In the genomic region with DNA sequence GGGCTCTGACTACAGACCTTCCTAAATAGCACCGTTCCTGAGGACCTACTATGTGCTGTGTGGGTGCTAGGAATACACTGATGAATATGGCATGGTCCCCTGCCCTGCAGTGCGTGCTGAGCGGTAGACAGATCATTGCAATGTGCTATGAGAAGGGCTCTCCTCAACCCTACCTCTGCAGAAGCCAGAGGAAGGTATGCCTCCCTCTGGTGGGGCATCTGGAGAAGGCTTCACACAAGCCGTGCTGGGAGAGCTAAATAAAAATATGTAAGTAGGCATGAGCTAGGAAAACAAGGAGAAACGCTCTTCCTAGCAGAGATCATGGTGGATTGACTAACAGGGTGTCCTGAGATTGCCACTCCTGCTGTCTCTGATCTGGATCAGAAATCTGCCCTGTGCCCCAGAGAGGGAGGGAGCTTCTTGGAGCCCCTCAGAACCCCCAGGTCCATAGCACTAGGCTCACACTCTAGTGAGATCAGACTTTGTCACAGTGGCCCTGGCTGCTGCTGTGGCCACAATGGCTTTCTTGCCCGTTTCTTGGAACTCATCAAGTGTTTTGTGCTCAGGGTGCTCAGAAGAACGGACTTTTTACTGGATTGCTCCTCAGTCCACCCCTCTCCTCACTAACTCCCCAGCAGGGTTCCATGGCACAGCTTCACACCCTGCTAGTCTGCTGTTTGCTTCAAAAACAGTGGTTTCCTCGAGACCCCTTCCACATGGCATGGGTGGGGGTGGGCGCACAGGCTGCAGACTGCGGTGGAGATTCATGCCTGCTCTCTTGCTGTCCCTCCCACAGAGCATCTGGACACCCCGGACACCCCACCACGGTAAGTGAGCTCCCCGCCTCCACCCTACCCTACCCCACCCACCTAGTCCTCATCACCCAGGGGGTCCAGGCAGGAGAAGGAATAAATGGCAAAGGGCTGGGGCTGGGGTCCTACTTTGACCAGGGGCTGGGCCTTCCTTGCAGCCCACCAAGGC, we compare ENCODE assay signal across 9 cellular contexts. TPM values are rescaled to one million over a fixed set of nuclear protein-coding genes. Genes with fewer than 3 reads are reported as not detected.
DNase-seq lines count a peak whose midpoint lies in the region; ATAC-seq and TF ChIP-seq lines count a peak whose summit lies in the region.
"Had no signal": no experiment of that assay in that cellular context is flagged by ENCODE, and none has a peak within 500 bp of the region (broad histone marks: within the 10 kb centered on the region; RNA-seq: fewer than 3 reads in every experiment).

No MANE protein-coding gene starts in this region.

- CTCF ChIA-PET in activated CD8-positive, alpha-beta T cell treated with anti-CD3 and anti-CD28 coated beads for 36 hours (lab: Charles Lee): interaction anchor here (0.6 to 2.7 kb wide), 19 partner anchors 9 to 234 kb away, joined by 3 to 10 read pairs (median 4); no protein-coding TSS in a partner anchor

- H3K36me3 Mint-ChIP-seq in activated CD8-positive, alpha-beta T cell treated with anti-CD3 and anti-CD28 coated beads for 36 hours (ENCODE audit: low read depth): no peaks in the 10 kb centered on the region

- 58% methylated on average over 13 of the region's 13 CpGs for WGBS in right cardiac atrium

- H3K27ac ChIP-seq in right cardiac atrium (ENCODE audit: low read length): no peak overlapping the region
- H3K27ac ChIP-seq: gastrocnemius medialis had no signal

- no peak overlapping the region for H3K4me3 ChIP-seq in right cardiac atrium (ENCODE audit: low read length)

- H3K4me1 ChIP-seq in right cardiac atrium (ENCODE audit: control insufficient read depth, insufficient read depth, low read length): peaks cover 2% of the 10 kb centered on the region

- ATAC-seq in activated CD8-positive, alpha-beta T cell treated with anti-CD3 and anti-CD28 coated beads for 36 hours: peak; percentile 72
- peak; percentile 58 to 71 for ATAC-seq in right cardiac atrium
- ATAC-seq in stimulated activated naive CD8-positive, alpha-beta T cell treated with anti-CD3 and anti-CD28 coated beads, Interleukin-15, Interleukin-2, amounts not matched to agents 100 U/mL and 50 U/mL, for 24 hours: peak; percentile 40
- no peak for ATAC-seq in GM19328 (IDR thresholded peaks at IDR 0.05; ENCODE audit: unreplicated experiment)

- H3K4me3 Mint-ChIP-seq in activated CD8-positive, alpha-beta T cell treated with anti-CD3 and anti-CD28 coated beads for 36 hours: no peak overlapping the region

- POLR2A ChIA-PET in activated CD8-positive, alpha-beta T cell treated with anti-CD3 and anti-CD28 coated beads for 36 hours (lab: Charles Lee): interaction anchor here (1.1 kb wide), 1 partner anchor 174 kb away, joined by 3 read pairs; no protein-coding TSS in a partner anchor

- H3K9me3 Mint-ChIP-seq in activated CD8-positive, alpha-beta T cell treated with anti-CD3 and anti-CD28 coated beads for 36 hours: no peaks in the 10 kb centered on the region

- intact Hi-C loops in activated CD8-positive, alpha-beta T cell treated with anti-CD3 and anti-CD28 coated beads for 36 hours (cut with micrococcal nuclease): no loop called here
- intact Hi-C loops in right cardiac atrium (cut with DNase I): loop anchor here in 3 of 4 donors (5.0 to 10.0 kb wide), 3 partner anchors 115 to 125 kb away; a partner anchor contains a TSS

- peaks cover 7% of the 10 kb centered on the region for H3K4me1 Mint-ChIP-seq in activated CD8-positive, alpha-beta T cell treated with anti-CD3 and anti-CD28 coated beads for 36 hours (ENCODE audit: low read depth)

- DNase-seq in AG08396 (ENCODE audit: low spot score) (peak; percentile 71), GM10266 (ENCODE audit: extremely low spot score) (no peak), NAMALWA (ENCODE audit: low spot score) (peak; percentile 45), right cardiac atrium (no peak)
- DNase-seq in activated CD8-positive, alpha-beta T cell treated with anti-CD3 and anti-CD28 coated beads for 36 hours: peak; percentile 48
- DNase-seq in stimulated activated naive CD8-positive, alpha-beta T cell treated with anti-CD3 and anti-CD28 coated beads, Interleukin-15, Interleukin-2, amounts not matched to agents 100 U/mL and 50 U/mL, for 24 hours: peak; percentile 24
- no peak for DNase-seq in stimulated activated CD4-positive, alpha-beta T cell treated with anti-CD3 and anti-CD28 coated beads, Interleukin-4, amount 100 ng/mL, for 4 hours
- DNase-seq: gastrocnemius medialis had no signal

- TF ChIP-seq CTCF in GM10266 (IDR thresholded peaks at IDR 0.05; ENCODE audit: control insufficient read depth, insufficient read depth, low read depth, missing control alignments): peak; percentile 18
- peak; percentile 33 for TF ChIP-seq CTCF in activated CD8-positive, alpha-beta T cell treated with anti-CD3 and anti-CD28 coated beads for 36 hours (IDR thresholded peaks at IDR 0.05)

- no peak overlapping the region for H3K27ac Mint-ChIP-seq in activated CD8-positive, alpha-beta T cell treated with anti-CD3 and anti-CD28 coated beads for 36 hours

- H3K27me3 ChIP-seq in right cardiac atrium (ENCODE audit: control insufficient read depth, insufficient read depth): no peaks in the 10 kb centered on the region

- no peaks in the 10 kb centered on the region for H3K9me3 ChIP-seq in right cardiac atrium (ENCODE audit: control insufficient read depth, low read length)
- H3K9me3 ChIP-seq: gastrocnemius medialis had no signal

- peaks cover 35% of the 10 kb centered on the region for H3K27me3 Mint-ChIP-seq in activated CD8-positive, alpha-beta T cell treated with anti-CD3 and anti-CD28 coated beads for 36 hours

RNA-seq across cellular contexts. Expression of a gene that starts 14.2 kb away (rescaled TPM):
- total RNA-seq in activated CD8-positive, alpha-beta T cell treated with anti-CD3 and anti-CD28 coated beads for 36 hours: not detected
- total RNA-seq in right cardiac atrium: under 1 TPM in 3 of 4 donors, not detected in 1; 0.11 to 0.38 (median 0.31) TPM
- polyA plus RNA-seq in right cardiac atrium: 0.09 TPM
- total RNA-seq: gastrocnemius medialis had no signal

Comparison
In these comparisons a context has a peak if more than half of its experiments do, and no peak if none do; other contexts are left out.
1. DNase-seq: peak in AG08396 (single experiment), NAMALWA (single experiment), activated CD8-positive, alpha-beta T cell treated with anti-CD3 and anti-CD28 coated beads for 36 hours (single experiment) and stimulated activated naive CD8-positive, alpha-beta T cell treated with anti-CD3 and anti-CD28 coated beads, Interleukin-15, Interleukin-2, amounts not matched to agents 100 U/mL and 50 U/mL, for 24 hours (single experiment); none in GM10266 (single experiment), right cardiac atrium (0 of 3) and stimulated activated CD4-positive, alpha-beta T cell treated with anti-CD3 and anti-CD28 coated beads, Interleukin-4, amount 100 ng/mL, for 4 hours (0 of 2).